ENCODE assay signal across 24 cellular contexts in genomic region chr16:54475019-54475418, GRCh38.
"Had no signal": no experiment of that assay in that cellular context is flagged by ENCODE, and none has a peak within 500 bp of the region (broad histone marks: within the 10 kb centered on the region; RNA-seq: fewer than 3 reads in every experiment).

No MANE protein-coding gene starts in this region.

- H3K27me3 Mint-ChIP-seq: stimulated activated memory B cell treated with anti-CD40 and anti-IgM and Interleukin-4, amounts not matched to agents 10 μg/mL and 1 μg/mL and 100 μg/mL, for 72 hours had no signal

- H3K27me3 ChIP-seq: heart right ventricle, right lobe of liver, upper lobe of left lung, uterus had no signal

- H3K36me3 ChIP-seq: heart right ventricle, lower lobe of right lung, prostate gland, right lobe of liver, spleen, tibial artery, upper lobe of left lung, uterus had no signal

- H3K4me1 ChIP-seq: lower lobe of right lung, parathyroid adenoma, prostate gland, right lobe of liver, spleen, tibial artery, upper lobe of left lung, uterus had no signal

- ATAC-seq: heart right ventricle; left lobe of liver; lower lobe of right lung; right lobe of liver; stimulated activated memory B cell treated with anti-CD40 and anti-IgM and Interleukin-4, amounts not matched to agents 10 μg/mL and 1 μg/mL and 100 μg/mL, for 72 hours had no signal

- H3K9me3 ChIP-seq: heart right ventricle, lower lobe of right lung, prostate gland, right lobe of liver, tibial artery, upper lobe of left lung, uterus had no signal

- H3K9ac ChIP-seq: parathyroid adenoma had no signal

- H3K9me3 Mint-ChIP-seq: endodermal cell had no signal

- H3K4me1 Mint-ChIP-seq: endodermal cell; memory B cell; stimulated activated memory B cell treated with anti-CD40 and anti-IgM and Interleukin-4, amounts not matched to agents 10 μg/mL and 1 μg/mL and 100 μg/mL, for 72 hours had no signal

- H3K27ac Mint-ChIP-seq: endodermal cell; memory B cell; mesothelial cell of epicardium; natural killer cell treated with Interleukin-12 subunit alpha and Interleukin-12 subunit beta and Interleukin-15 and Interleukin-18, amount 100 ng/mL, for 72 hours; stimulated activated memory B cell treated with anti-CD40 and anti-IgM and Interleukin-4, amounts not matched to agents 10 μg/mL and 1 μg/mL and 100 μg/mL, for 72 hours; stimulated activated naive CD8-positive, alpha-beta T cell treated with anti-CD3 and anti-CD28 coated beads, Interleukin-15, Interleukin-2, amounts not matched to agents 100 ng/mL and 50 ng/mL, for 24 hours had no signal

- H3K36me3 Mint-ChIP-seq: memory B cell; mesothelial cell of epicardium; natural killer cell treated with Interleukin-12 subunit alpha and Interleukin-12 subunit beta and Interleukin-15 and Interleukin-18, amount 100 ng/mL, for 72 hours; stimulated activated memory B cell treated with anti-CD40 and anti-IgM and Interleukin-4, amounts not matched to agents 10 μg/mL and 1 μg/mL and 100 μg/mL, for 72 hours had no signal

- H3K4me3 ChIP-seq: coronary artery, heart right ventricle, lower lobe of right lung, prostate gland, right lobe of liver, spleen, tibial artery, upper lobe of left lung, uterus had no signal

- H3K4me3 Mint-ChIP-seq: endodermal cell; memory B cell; mesothelial cell of epicardium; natural killer cell treated with Interleukin-12 subunit alpha and Interleukin-12 subunit beta and Interleukin-15 and Interleukin-18, amount 100 ng/mL, for 72 hours; stimulated activated memory B cell treated with anti-CD40 and anti-IgM and Interleukin-4, amounts not matched to agents 10 μg/mL and 1 μg/mL and 100 μg/mL, for 72 hours; stimulated activated naive CD8-positive, alpha-beta T cell treated with anti-CD3 and anti-CD28 coated beads, Interleukin-15, Interleukin-2, amounts not matched to agents 100 ng/mL and 50 ng/mL, for 24 hours had no signal

- H3K27ac ChIP-seq: coronary artery, heart right ventricle, lower lobe of right lung, parathyroid adenoma, prostate gland, right lobe of liver, spleen, tibial artery, upper lobe of left lung, uterus had no signal

- DNase-seq: effector CD4-positive, alpha-beta T cell; endodermal cell; heart right ventricle; hypothalamus; kidney glomerular epithelial cell; lower lobe of right lung; occipital lobe; right lobe of liver; spleen; stimulated activated CD4-positive, alpha-beta T cell treated with anti-CD3 and anti-CD28 coated beads, Interleukin-15, amount 100 ng/mL, for 24 hours; stimulated activated CD4-positive, alpha-beta T cell treated with anti-CD3 and anti-CD28 coated beads, Interleukin-1b, Interleukin-23, amount 100 ng/mL, for 48 hours; stimulated activated CD4-positive, alpha-beta T cell treated with anti-CD3 and anti-CD28 coated beads, Interleukin-4, amount 100 ng/mL, for 24 hours; tibial artery; upper lobe of left lung; uterus had no signal
